ENCODE assay signal across 12 cellular contexts in genomic region chr13:42996584-42996983, GRCh38. TPM values are rescaled to one million over a fixed set of nuclear protein-coding genes. Genes with fewer than 3 reads are reported as not detected.
DNase-seq lines count a peak whose midpoint lies in the region; ATAC-seq and TF ChIP-seq lines count a peak whose summit lies in the region.
"Had no signal": no experiment of that assay in that cellular context is flagged by ENCODE, and none has a peak within 500 bp of the region (broad histone marks: within the 10 kb centered on the region; RNA-seq: fewer than 3 reads in every experiment).

No MANE protein-coding gene starts in this region.

- H3K4me3 Mint-ChIP-seq in Calu3 (ENCODE audit: low read depth, unreplicated experiment) (no peak overlapping the region), endodermal cell (no peak overlapping the region)
- H3K4me3 Mint-ChIP-seq in activated naive CD8-positive, alpha-beta T cell treated with anti-CD3 and anti-CD28 coated beads, Interleukin-2, amount 50 U/mL, for 24 hours: no peak overlapping the region

- BruUV-seq in Calu3 (replicated peaks; lab: Mats Ljungman, UMichigan): no TSS peak

- ATAC-seq in activated naive CD8-positive, alpha-beta T cell treated with anti-CD3 and anti-CD28 coated beads, Interleukin-2, amount 50 U/mL, for 24 hours: peak; percentile 14

- H3K4me3 ChIP-seq in endodermal cell (ENCODE audit: low read length): no peak overlapping the region
- H3K4me3 ChIP-seq: lung had no signal

- H3K4me1 Mint-ChIP-seq in Calu3 (ENCODE audit: low read depth, unreplicated experiment) (peaks cover 18% of the 10 kb centered on the region), endodermal cell (peaks cover 39% of the 10 kb centered on the region)
- H3K4me1 Mint-ChIP-seq in activated naive CD8-positive, alpha-beta T cell treated with anti-CD3 and anti-CD28 coated beads, Interleukin-2, amount 50 U/mL, for 24 hours: peaks cover 48% of the 10 kb centered on the region

- H3K27ac Mint-ChIP-seq in Calu3 (ENCODE audit: unreplicated experiment) (peak overlapping the region; percentile 61), endodermal cell (no peak overlapping the region)
- H3K27ac Mint-ChIP-seq in activated naive CD8-positive, alpha-beta T cell treated with anti-CD3 and anti-CD28 coated beads, Interleukin-2, amount 50 U/mL, for 24 hours: peak overlapping the region; percentile 50

- peaks cover 8% of the 10 kb centered on the region for H3K36me3 Mint-ChIP-seq in Calu3 (ENCODE audit: insufficient read depth, unreplicated experiment)
- no peaks in the 10 kb centered on the region for H3K36me3 Mint-ChIP-seq in activated naive CD8-positive, alpha-beta T cell treated with anti-CD3 and anti-CD28 coated beads, Interleukin-2, amount 50 U/mL, for 24 hours (ENCODE audit: low read depth)
- H3K36me3 Mint-ChIP-seq in endodermal cell (ENCODE audit: low read depth): no peaks in the 10 kb centered on the region

- WGBS in endodermal cell (ENCODE audit: insufficient coverage in 1 of 2, insufficient read length in 1 of 2), 2 experiments: 72 to 82% methylated on average over 2 to 3 of the region's 3 CpGs

- no peaks in the 10 kb centered on the region for H3K9me3 Mint-ChIP-seq in Calu3 (ENCODE audit: low read depth, unreplicated experiment)
- no peaks in the 10 kb centered on the region for H3K9me3 Mint-ChIP-seq in activated naive CD8-positive, alpha-beta T cell treated with anti-CD3 and anti-CD28 coated beads, Interleukin-2, amount 50 U/mL, for 24 hours
- H3K9me3 Mint-ChIP-seq in endodermal cell: no peaks in the 10 kb centered on the region

- DNase-seq in Calu3: no peak
- DNase-seq in HT1080 (ENCODE audit: low read depth): peak; percentile 97
- no peak for DNase-seq in activated naive CD8-positive, alpha-beta T cell treated with anti-CD3 and anti-CD28 coated beads, Interleukin-2, amount 50 U/mL, for 24 hours
- peak; percentile 83 to 86 for DNase-seq in lung microvascular endothelial cell (ENCODE audit: low read depth in 2 of 2)
- no peak for DNase-seq in endodermal cell
- no peak for DNase-seq in D341Med (ENCODE audit: low spot score)
- no peak for DNase-seq in SKM-1 (lab: John Stamatoyannopoulos, UW; ENCODE audit: unreplicated experiment)
- DNase-seq in NCI-H2171 (lab: John Stamatoyannopoulos, UW): no peak
- DNase-seq: activated CD8-positive, alpha-beta memory T cell treated with anti-CD3 and anti-CD28 coated beads for 24 hours; effector CD8-positive, alpha-beta T cell; H7 had no signal

- no peaks in the 10 kb centered on the region for H3K27me3 Mint-ChIP-seq in Calu3 (ENCODE audit: unreplicated experiment)
- H3K27me3 Mint-ChIP-seq in activated naive CD8-positive, alpha-beta T cell treated with anti-CD3 and anti-CD28 coated beads, Interleukin-2, amount 50 U/mL, for 24 hours: no peaks in the 10 kb centered on the region
- H3K27me3 Mint-ChIP-seq in endodermal cell (ENCODE audit: insufficient read depth): peaks cover 14% of the 10 kb centered on the region

- H3K9me3 ChIP-seq in endodermal cell (ENCODE audit: control insufficient read depth, low read length): no peaks in the 10 kb centered on the region

- H3K4me1 ChIP-seq in endodermal cell (ENCODE audit: control insufficient read depth, insufficient read depth, low read length): peaks cover 17% of the 10 kb centered on the region

- intact Hi-C loops in Calu3 (cut with micrococcal nuclease; ENCODE audit: unreplicated experiment): loop anchor here (10.0 kb wide), 1 partner anchor 48 kb away; no protein-coding TSS in a partner anchor

- TF ChIP-seq CTCF in Calu3 (IDR thresholded peaks at IDR 0.05; ENCODE audit: unreplicated experiment): no peak
- no peak for TF ChIP-seq CTCF in endodermal cell (conservative IDR thresholded peaks at IDR 0.05)

- H3K27ac ChIP-seq in endodermal cell (ENCODE audit: low read depth, low read length): no peak overlapping the region

- H3K9ac ChIP-seq in endodermal cell (ENCODE audit: extremely low read depth, low read length, poor library complexity, severe bottlenecking): no peak overlapping the region

- H3K36me3 ChIP-seq in endodermal cell (ENCODE audit: control insufficient read depth, insufficient read depth, low read length): no peaks in the 10 kb centered on the region

- CTCF ChIA-PET in Calu3 (lab: Charles Lee): interaction anchor here (0.7 kb wide), 1 partner anchor 21 kb away, joined by 3 read pairs; no protein-coding TSS in a partner anchor

- H3K27me3 ChIP-seq in endodermal cell (ENCODE audit: control insufficient read depth, insufficient read depth, low read length, poor library complexity, severe bottlenecking): no peaks in the 10 kb centered on the region

RNA-seq across cellular contexts. Expression of gene EPSTI1, which starts 4.5 kb away (rescaled TPM):
- total RNA-seq in Calu3 (2022) (11.5 and 31.9 TPM in 2 replicates), lung microvascular endothelial cell (0.79 and 1.3 TPM in 2 replicates), endodermal cell (100 to 1,000 TPM in 1 of 2 donors, 10 to 100 TPM in 1; 33.8 to 101 TPM)
- 0.08 and 0.20 TPM in 2 replicates for total RNA-seq in HT1080 (2014; rRNA removed; shearing (Covaris generic))
- 0.24 and 0.83 TPM in 2 replicates for polyA plus RNA-seq in HT1080 (2015; cell fraction: cytosol; rRNA removed)
- polyA plus RNA-seq in HT1080 (2015; cell fraction: nucleus; rRNA removed): 0.36 and 0.52 TPM in 2 replicates
- polyA plus RNA-seq in endodermal cell (2013, experiment 1 of 2): 14.0 TPM
- polyA plus RNA-seq in endodermal cell (2013, experiment 2 of 2): 16.6 TPM

RNA-seq across cellular contexts. Expression of gene DNAJC15, which starts 26.8 kb away (rescaled TPM):
- total RNA-seq in Calu3 (2022) (13.1 and 16.4 TPM in 2 replicates), lung microvascular endothelial cell (4.2 and 5.2 TPM in 2 replicates), endodermal cell (10 to 100 TPM; 29.7 to 46.9 TPM)
- total RNA-seq in HT1080 (2014; rRNA removed; shearing (Covaris generic)): 27.5 and 36.1 TPM in 2 replicates
- 15.7 and 25.0 TPM in 2 replicates for polyA plus RNA-seq in HT1080 (2015; cell fraction: cytosol; rRNA removed)
- 7.2 and 7.7 TPM in 2 replicates for polyA plus RNA-seq in HT1080 (2015; cell fraction: nucleus; rRNA removed)
- 32.0 TPM for polyA plus RNA-seq in endodermal cell (2013, experiment 1 of 2)
- polyA plus RNA-seq in endodermal cell (2013, experiment 2 of 2): 29.6 TPM

Comparison
In these comparisons a context has a peak if more than half of its experiments do, and no peak if none do; other contexts are left out.
1. DNase-seq: peak in HT1080 (single experiment) and lung microvascular endothelial cell (2 of 2); none in Calu3 (single experiment), activated naive CD8-positive, alpha-beta T cell treated with anti-CD3 and anti-CD28 coated beads, Interleukin-2, amount 50 U/mL, for 24 hours (single experiment), endodermal cell (single experiment), D341Med (single experiment), SKM-1 (single experiment) and NCI-H2171 (single experiment).